ENCODE assay signal across 22 cellular contexts in the genomic region with DNA sequence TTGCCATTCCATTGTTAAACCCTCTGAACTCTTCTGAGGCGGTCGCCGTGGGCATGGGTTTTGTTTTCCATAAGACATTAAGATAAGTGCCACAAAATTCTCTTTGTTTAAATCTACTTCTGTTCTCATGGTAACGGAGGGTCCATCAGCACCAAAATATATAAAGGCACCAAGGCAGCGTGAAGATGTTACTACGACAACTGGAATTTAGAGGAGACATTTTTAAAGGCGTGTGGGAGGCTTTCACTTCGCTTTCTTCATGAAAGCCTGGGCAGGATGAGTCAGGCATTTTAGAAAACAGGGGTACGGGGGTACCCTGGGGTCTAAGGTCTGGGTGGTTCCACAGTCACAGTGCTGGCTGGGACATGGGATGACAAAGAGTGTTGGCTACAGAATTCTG. TPM values are rescaled to one million over a fixed set of nuclear protein-coding genes. Genes with fewer than 3 reads are reported as not detected.
DNase-seq lines count a peak whose midpoint lies in the region; ATAC-seq and TF ChIP-seq lines count a peak whose summit lies in the region.
"Had no signal": no experiment of that assay in that cellular context is flagged by ENCODE, and none has a peak within 500 bp of the region (broad histone marks: within the 10 kb centered on the region; RNA-seq: fewer than 3 reads in every experiment).

No MANE protein-coding gene starts in this region.

- no peaks in the 10 kb centered on the region for H3K79me2 ChIP-seq in Loucy (ENCODE audit: insufficient read depth, low read length)

- no peaks in the 10 kb centered on the region for H3K27me3 ChIP-seq in CD8-positive, alpha-beta T cell (ENCODE audit: insufficient read depth, low read length)
- H3K27me3 ChIP-seq in Loucy (ENCODE audit: insufficient read depth, low read length, poor library complexity, severe bottlenecking): no peaks in the 10 kb centered on the region
- H3K27me3 ChIP-seq: gastrocnemius medialis, transverse colon had no signal

- H3K9me3 ChIP-seq in CD8-positive, alpha-beta T cell (ENCODE audit: low read length): no peaks in the 10 kb centered on the region
- H3K9me3 ChIP-seq in Loucy (ENCODE audit: insufficient read depth, low read depth, low read length): no peaks in the 10 kb centered on the region
- H3K9me3 ChIP-seq: gastrocnemius medialis, transverse colon had no signal

- peak overlapping the region; percentile 39 for H3K27ac ChIP-seq in CD8-positive, alpha-beta T cell (ENCODE audit: low read depth, low read length)
- H3K27ac ChIP-seq: gastrocnemius medialis, transverse colon had no signal

- H3F3A ChIP-seq in Loucy (ENCODE audit: low read depth): no peaks in the 10 kb centered on the region

- H3K4me1 ChIP-seq in CD8-positive, alpha-beta T cell (ENCODE audit: insufficient read depth, low read length): peaks cover 14% of the 10 kb centered on the region
- peaks cover 13% of the 10 kb centered on the region for H3K4me1 ChIP-seq in Loucy (ENCODE audit: insufficient read depth, low read length, poor library complexity, severe bottlenecking)
- H3K4me1 ChIP-seq: gastrocnemius medialis, transverse colon had no signal

- no peaks in the 10 kb centered on the region for H4K20me1 ChIP-seq in Loucy (ENCODE audit: insufficient read depth, low read length, poor library complexity, severe bottlenecking)

- H3K36me3 Mint-ChIP-seq in CD8-positive, alpha-beta T cell: no peaks in the 10 kb centered on the region
- H3K36me3 Mint-ChIP-seq in activated naive CD8-positive, alpha-beta T cell treated with anti-CD3 and anti-CD28 coated beads, Interleukin-2, amount 10 ng/mL, durations not matched to agents 7 days and 5 days: no peaks in the 10 kb centered on the region
- no peaks in the 10 kb centered on the region for H3K36me3 Mint-ChIP-seq in natural killer cell treated with Interleukin-12 subunit alpha and Interleukin-12 subunit beta and Interleukin-15 and Interleukin-18, amount 100 ng/mL, for 72 hours
- H3K36me3 Mint-ChIP-seq in nephron progenitor cell (ENCODE audit: low read depth): no peaks in the 10 kb centered on the region

- H3K4me3 ChIP-seq in CD8-positive, alpha-beta T cell (ENCODE audit: low read depth, low read length): no peak overlapping the region
- peak overlapping the region; percentile 25 for H3K4me3 ChIP-seq in Loucy (ENCODE audit: low read length, poor library complexity, severe bottlenecking)
- H3K4me3 ChIP-seq: gastrocnemius medialis, transverse colon had no signal

- peak overlapping the region; percentile 64 for H3K4me2 ChIP-seq in Loucy (ENCODE audit: low read depth, low read length, poor library complexity, severe bottlenecking)

- DNase-seq in CD8-positive, alpha-beta T cell: no peak
- no peak for DNase-seq in activated naive CD8-positive, alpha-beta T cell treated with anti-CD3 and anti-CD28 coated beads, Interleukin-2, amount 10 ng/mL, durations not matched to agents 7 days and 5 days
- DNase-seq in natural killer cell treated with Interleukin-12 subunit alpha and Interleukin-12 subunit beta and Interleukin-15 and Interleukin-18, amount 100 ng/mL, for 72 hours (ENCODE audit: low spot score): no peak
- no peak for DNase-seq in activated CD4-positive, CD25-positive, alpha-beta regulatory T cell (lab: John Stamatoyannopoulos, UW)
- no peak for DNase-seq in nephron progenitor cell
- DNase-seq: activated CD4-positive, CD25-positive, alpha-beta regulatory T cell treated with anti-CD3 and anti-CD28 coated beads, Interleukin-2, amount 50 U/mL, for 72 hours; activated naive CD4-positive, alpha-beta T cell treated with Interleukin-2 at 50 U/mL for 16 hours; DMS79; effector CD4-positive, alpha-beta T cell; gastrocnemius medialis; H9; Karpas-422; kidney glomerular epithelial cell; NCI-H1105 treated with DMSO at 0.1 percent for 48 hours; NCI-H510A; stimulated activated naive CD4-positive, alpha-beta T cell treated with Interleukin-2 at 50 U/mL for 16 hours; T1000; transverse colon had no signal

- TF ChIP-seq CTCF in CD8-positive, alpha-beta T cell (IDR thresholded peaks at IDR 0.05): no peak
- TF ChIP-seq CTCF in Loucy (conservative IDR thresholded peaks at IDR 0.05; ENCODE audit: low read length) (no peak), nephron progenitor cell (IDR thresholded peaks at IDR 0.05) (no peak)

- no peaks in the 10 kb centered on the region for H3K27me3 Mint-ChIP-seq in CD8-positive, alpha-beta T cell (ENCODE audit: low read depth)
- H3K27me3 Mint-ChIP-seq in activated naive CD8-positive, alpha-beta T cell treated with anti-CD3 and anti-CD28 coated beads, Interleukin-2, amount 10 ng/mL, durations not matched to agents 7 days and 5 days: no peaks in the 10 kb centered on the region
- H3K27me3 Mint-ChIP-seq in natural killer cell treated with Interleukin-12 subunit alpha and Interleukin-12 subunit beta and Interleukin-15 and Interleukin-18, amount 100 ng/mL, for 72 hours: no peaks in the 10 kb centered on the region
- H3K27me3 Mint-ChIP-seq in nephron progenitor cell (ENCODE audit: low read depth, poor library complexity): peaks cover 7% of the 10 kb centered on the region

- POLR2A ChIA-PET in CD8-positive, alpha-beta T cell (lab: Charles Lee): no interaction called here
- POLR2A ChIA-PET in activated naive CD8-positive, alpha-beta T cell treated with anti-CD3 and anti-CD28 coated beads, Interleukin-2, amount 10 ng/mL, durations not matched to agents 7 days and 5 days (lab: Charles Lee): no interaction called here

- H3K9me2 ChIP-seq in Loucy (replicated peaks; ENCODE audit: low read depth, low read length): no peaks in the 10 kb centered on the region

- no peaks in the 10 kb centered on the region for H3K9me3 Mint-ChIP-seq in CD8-positive, alpha-beta T cell
- H3K9me3 Mint-ChIP-seq in activated naive CD8-positive, alpha-beta T cell treated with anti-CD3 and anti-CD28 coated beads, Interleukin-2, amount 10 ng/mL, durations not matched to agents 7 days and 5 days: no peaks in the 10 kb centered on the region
- H3K9me3 Mint-ChIP-seq in natural killer cell treated with Interleukin-12 subunit alpha and Interleukin-12 subunit beta and Interleukin-15 and Interleukin-18, amount 100 ng/mL, for 72 hours: peaks cover 2% of the 10 kb centered on the region
- no peaks in the 10 kb centered on the region for H3K9me3 Mint-ChIP-seq in nephron progenitor cell
- H3K9me3 Mint-ChIP-seq: H9 had no signal

- intact Hi-C loops in CD8-positive, alpha-beta T cell (cut with DNase I, micrococcal nuclease): no loop called here

- H3K4me1 Mint-ChIP-seq in CD8-positive, alpha-beta T cell (ENCODE audit: low read depth): peaks cover 12% of the 10 kb centered on the region
- H3K4me1 Mint-ChIP-seq in activated naive CD8-positive, alpha-beta T cell treated with anti-CD3 and anti-CD28 coated beads, Interleukin-2, amount 10 ng/mL, durations not matched to agents 7 days and 5 days: peaks cover 14% of the 10 kb centered on the region
- H3K4me1 Mint-ChIP-seq in natural killer cell treated with Interleukin-12 subunit alpha and Interleukin-12 subunit beta and Interleukin-15 and Interleukin-18, amount 100 ng/mL, for 72 hours (ENCODE audit: low read depth in 2 of 2): peaks cover 22 to 41% of the 10 kb centered on the region in 2 donors
- peaks cover 24% of the 10 kb centered on the region for H3K4me1 Mint-ChIP-seq in nephron progenitor cell

- peak overlapping the region; percentile 76 for H3K27ac Mint-ChIP-seq in CD8-positive, alpha-beta T cell
- H3K27ac Mint-ChIP-seq in activated naive CD8-positive, alpha-beta T cell treated with anti-CD3 and anti-CD28 coated beads, Interleukin-2, amount 10 ng/mL, durations not matched to agents 7 days and 5 days: peak overlapping the region; percentile 73
- peak overlapping the region; percentile 81 to 83 for H3K27ac Mint-ChIP-seq in natural killer cell treated with Interleukin-12 subunit alpha and Interleukin-12 subunit beta and Interleukin-15 and Interleukin-18, amount 100 ng/mL, for 72 hours
- H3K27ac Mint-ChIP-seq in nephron progenitor cell: no peak overlapping the region

- H3K36me3 ChIP-seq in CD8-positive, alpha-beta T cell (ENCODE audit: insufficient read depth, low read length): no peaks in the 10 kb centered on the region
- H3K36me3 ChIP-seq in Loucy (ENCODE audit: insufficient read depth, low read length): no peaks in the 10 kb centered on the region
- H3K36me3 ChIP-seq: gastrocnemius medialis, transverse colon had no signal

- CTCF ChIA-PET in CD8-positive, alpha-beta T cell (lab: Charles Lee): no interaction called here

- H3K9ac ChIP-seq in Loucy (ENCODE audit: low read depth, low read length, poor library complexity, severe bottlenecking): peak overlapping the region; percentile 0

- peak overlapping the region; percentile 66 for H3K4me3 Mint-ChIP-seq in CD8-positive, alpha-beta T cell
- peak overlapping the region; percentile 41 for H3K4me3 Mint-ChIP-seq in activated naive CD8-positive, alpha-beta T cell treated with anti-CD3 and anti-CD28 coated beads, Interleukin-2, amount 10 ng/mL, durations not matched to agents 7 days and 5 days
- H3K4me3 Mint-ChIP-seq in natural killer cell treated with Interleukin-12 subunit alpha and Interleukin-12 subunit beta and Interleukin-15 and Interleukin-18, amount 100 ng/mL, for 72 hours: peak overlapping the region; percentile 89
- H3K4me3 Mint-ChIP-seq in nephron progenitor cell: no peak overlapping the region
- H3K4me3 Mint-ChIP-seq: H9 had no signal

- peak overlapping the region; percentile 40 for H2AFZ ChIP-seq in Loucy (ENCODE audit: low read length)

- ATAC-seq in CD8-positive, alpha-beta T cell: no peak
- peak; percentile 23 for ATAC-seq in activated naive CD8-positive, alpha-beta T cell treated with anti-CD3 and anti-CD28 coated beads, Interleukin-2, amount 10 ng/mL, durations not matched to agents 7 days and 5 days (ENCODE audit: low read depth)
- ATAC-seq in natural killer cell treated with Interleukin-12 subunit alpha and Interleukin-12 subunit beta and Interleukin-15 and Interleukin-18, amount 100 ng/mL, for 72 hours: no peak
- ATAC-seq in GM19324 (IDR thresholded peaks at IDR 0.05; ENCODE audit: low FRiP score, unreplicated experiment) (no peak), HG03521 (IDR thresholded peaks at IDR 0.05; ENCODE audit: unreplicated experiment) (no peak)
- ATAC-seq: esophagus mucosa, gastrocnemius medialis had no signal

RNA-seq across cellular contexts. Expression of a gene that starts 34.0 kb away (rescaled TPM):
- under 1 TPM; 0.56 to 0.68 TPM for total RNA-seq in CD8-positive, alpha-beta T cell
- total RNA-seq in activated naive CD8-positive, alpha-beta T cell treated with anti-CD3 and anti-CD28 coated beads, Interleukin-2, amount 10 ng/mL, durations not matched to agents 7 days and 5 days: 1 to 10 TPM; 1.3 to 2.1 TPM
- 1 to 10 TPM; 2.1 to 3.6 TPM for total RNA-seq in natural killer cell treated with Interleukin-12 subunit alpha and Interleukin-12 subunit beta and Interleukin-15 and Interleukin-18, amount 100 ng/mL, for 72 hours
- total RNA-seq: esophagus mucosa, gastrocnemius medialis, transverse colon had no signal
